Comparison of ENCODE assay signal across 16 cellular contexts in genomic region chr4:66572949-66573348, GRCh38.
DNase-seq lines count a peak whose midpoint lies in the region; ATAC-seq, FAIRE-seq and TF ChIP-seq lines count a peak whose summit lies in the region.
"Had no signal": no experiment of that assay in that cellular context is flagged by ENCODE, and none has a peak within 500 bp of the region (broad histone marks: within the 10 kb centered on the region; RNA-seq: fewer than 3 reads in every experiment).

No MANE protein-coding gene starts in this region.

- H3K4me1 ChIP-seq in astrocyte (ENCODE audit: insufficient read depth, low read length), result peaks cover 30% of the 10 kb centered on the region
- H3K4me1 ChIP-seq: parathyroid adenoma had no signal

- peak overlapping the region; percentile 24 for H3K4me2 ChIP-seq in astrocyte (ENCODE audit: low read length)

- no peaks in the 10 kb centered on the region for H3K9me3 Mint-ChIP-seq in astrocyte (ENCODE audit: unreplicated experiment)

- no peaks in the 10 kb centered on the region for H3K36me3 ChIP-seq in astrocyte (ENCODE audit: insufficient read depth, low read length)
- H3K36me3 ChIP-seq: vagina had no signal

- peak overlapping the region; percentile 79 for H3K9ac ChIP-seq in astrocyte (ENCODE audit: low read length)
- H3K9ac ChIP-seq: parathyroid adenoma had no signal

- no peaks in the 10 kb centered on the region for H3K9me3 ChIP-seq in astrocyte (ENCODE audit: insufficient read depth, low read depth, low read length)
- H3K9me3 ChIP-seq: vagina had no signal

- peaks cover 15% of the 10 kb centered on the region for H3K4me1 Mint-ChIP-seq in astrocyte (ENCODE audit: low read depth, unreplicated experiment)
- H3K4me1 Mint-ChIP-seq: B cell had no signal

- peak overlapping the region; percentile 55 for H3K27ac Mint-ChIP-seq in astrocyte (ENCODE audit: unreplicated experiment)
- H3K27ac Mint-ChIP-seq: B cell had no signal

- H3K27ac ChIP-seq in astrocyte (ENCODE audit: low read depth, low read length), result peak overlapping the region; percentile 95
- H3K27ac ChIP-seq: parathyroid adenoma, vagina had no signal

- no peak overlapping the region for H3K4me3 ChIP-seq in astrocyte (ENCODE audit: insufficient read depth, low read depth, low read length)
- H3K4me3 ChIP-seq: vagina had no signal

- ATAC-seq in GM18502 (IDR thresholded peaks at IDR 0.05; ENCODE audit: poor library complexity, unreplicated experiment) (no peak), HG03108 (IDR thresholded peaks at IDR 0.05; ENCODE audit: unreplicated experiment) (no peak)

- no peak overlapping the region for H2AFZ ChIP-seq in astrocyte (ENCODE audit: low read depth, low read length)
- H2AFZ ChIP-seq: parathyroid adenoma had no signal

- H3K27me3 Mint-ChIP-seq in astrocyte (ENCODE audit: low read depth, unreplicated experiment), result no peaks in the 10 kb centered on the region
- H3K27me3 Mint-ChIP-seq: B cell had no signal

- no peaks in the 10 kb centered on the region for H3K79me2 ChIP-seq in astrocyte (ENCODE audit: insufficient read depth, low read length)
- H3K79me2 ChIP-seq: parathyroid adenoma had no signal

- DNase-seq in AG08396 (ENCODE audit: low spot score), result peak; percentile 8
- peak; percentile 41 for DNase-seq in HS-5 (ENCODE audit: low read depth)
- peak; percentile 97 for DNase-seq in astrocyte (ENCODE audit: low read depth)
- no peak for DNase-seq in SKM-1 (lab: John Stamatoyannopoulos, UW; ENCODE audit: unreplicated experiment)
- DNase-seq in hepatic stellate cell (ENCODE audit: low spot score), result no peak
- DNase-seq: activated CD4-positive, CD25-positive, alpha-beta regulatory T cell; GF-D8; KG1; NCI-H1694; NK-92 treated with Interleukin-12 subunit alpha and Interleukin-12 subunit beta, amount 100 ng/mL, for 24 hours had no signal

- TF ChIP-seq CTCF in astrocyte (IDR thresholded peaks at IDR 0.05; ENCODE audit: insufficient read depth, low read depth, low read length), result no peak

- FAIRE-seq in astrocyte (lab: Jason Lieb, UNC), result no peak
- FAIRE-seq in islet of Langerhans (lab: Jason Lieb, UNC), result peak; percentile 91

- H3K27me3 ChIP-seq in astrocyte (ENCODE audit: insufficient read depth, low read length), result no peaks in the 10 kb centered on the region
- H3K27me3 ChIP-seq: vagina had no signal

- no peak overlapping the region for H3K4me3 Mint-ChIP-seq in astrocyte (ENCODE audit: unreplicated experiment)
- H3K4me3 Mint-ChIP-seq: B cell had no signal

- H4K20me1 ChIP-seq in astrocyte (ENCODE audit: insufficient read depth, low read length), result no peaks in the 10 kb centered on the region

- no peaks in the 10 kb centered on the region for H3K36me3 Mint-ChIP-seq in astrocyte (ENCODE audit: low read depth, unreplicated experiment)

Comparison
In these comparisons a context has a peak if more than half of its experiments do, and no peak if none do; other contexts are left out.
1. DNase-seq: peak in AG08396 (single experiment), HS-5 (single experiment) and astrocyte (single experiment); none in SKM-1 (single experiment) and hepatic stellate cell (single experiment).